In genomic region chr2:71722286-71722685, GRCh38 we compare ENCODE assay signal across 16 cellular contexts.
A peak's percentile ranks its signal among the peaks of the same experiment; 100 is the strongest.
DNase-seq lines count a peak whose midpoint lies in the region; ATAC-seq, FAIRE-seq and TF ChIP-seq lines count a peak whose summit lies in the region.
"Had no signal": no experiment of that assay in that cellular context is flagged by ENCODE, and none has a peak within 500 bp of the region (broad histone marks: within the 10 kb centered on the region; RNA-seq: fewer than 3 reads in every experiment).

No MANE protein-coding gene starts in this region.

- no peak overlapping the region for H3K4me2 ChIP-seq in HepG2 (ENCODE audit: low read depth, low read length)
- H3K4me2 ChIP-seq: BLaER1 treated with 17β-estradiol and CSF1 and Interleukin-3, amounts not matched to agents 10 nM and 100 nM had no signal

- no peaks in the 10 kb centered on the region for H3K36me3 ChIP-seq in HepG2 (replicated peaks in 1 of 2; ENCODE audit: control insufficient read depth in 1 of 2, insufficient read depth in 2 of 2, low read length in 2 of 2)
- H3K36me3 ChIP-seq in right lobe of liver: no peaks in the 10 kb centered on the region
- H3K36me3 ChIP-seq in thoracic aorta: no peaks in the 10 kb centered on the region
- H3K36me3 ChIP-seq: BLaER1 treated with 17β-estradiol and CSF1 and Interleukin-3, amounts not matched to agents 10 nM and 100 nM had no signal

- no peak overlapping the region for H3K9ac ChIP-seq in HepG2 (ENCODE audit: insufficient read depth, low read depth, low read length)
- H3K9ac ChIP-seq: BLaER1 treated with 17β-estradiol and CSF1 and Interleukin-3, amounts not matched to agents 10 nM and 100 nM; GM23248 had no signal

- H3K27ac ChIP-seq in HepG2 (ENCODE audit: extremely low read length, insufficient read depth, low read length): no peak overlapping the region
- no peak overlapping the region for H3K27ac ChIP-seq in right lobe of liver
- H3K27ac ChIP-seq in coronary artery: peak overlapping the region; percentile 64 to 88
- H3K27ac ChIP-seq in thoracic aorta: peak overlapping the region; percentile 81 to 87
- H3K27ac ChIP-seq: BLaER1 treated with 17β-estradiol and CSF1 and Interleukin-3, amounts not matched to agents 10 nM and 100 nM had no signal

- H3K4me1 ChIP-seq in HepG2 (ENCODE audit: insufficient read depth, low read length) (peaks cover 49% of the 10 kb centered on the region), right lobe of liver (peaks cover 0 to 6% (median 0%) of the 10 kb centered on the region in 4 donors), thoracic aorta (ENCODE audit: control insufficient read depth in 1 of 2, low read depth in 2 of 2) (peaks cover 39 to 62% of the 10 kb centered on the region in 2 donors)

- no peak overlapping the region for H2AFZ ChIP-seq in HepG2 (ENCODE audit: low read length)
- H2AFZ ChIP-seq: GM23248 had no signal

- intact Hi-C loops in HepG2 (cut with micrococcal nuclease; ENCODE audit: unreplicated experiment): no loop called here
- intact Hi-C loops in right lobe of liver (cut with DNase I): no loop called here

- H4K20me1 ChIP-seq in HepG2 (ENCODE audit: insufficient read depth, low read length): no peaks in the 10 kb centered on the region
- H4K20me1 ChIP-seq: BLaER1 treated with 17β-estradiol and CSF1 and Interleukin-3, amounts not matched to agents 10 nM and 100 nM had no signal

- in situ Hi-C loops in HepG2 (cut with HindIII; ENCODE audit: extremely low pct_ligation_motif_present, low pct_unique_long_range_greater_than_20kb): no loop called here

- CTCF ChIA-PET in HepG2 (lab: Yijun Ruan, JAX; ENCODE audit: low intra/inter-chr PET ratio, low total read pairs): no interaction called here

- POLR2A ChIA-PET in HepG2 (lab: Yijun Ruan, JAX): no interaction called here

- peaks cover 12% of the 10 kb centered on the region for H3K9me3 ChIP-seq in HepG2 (ENCODE audit: low read length)
- H3K9me3 ChIP-seq in right lobe of liver: no peaks in the 10 kb centered on the region
- no peaks in the 10 kb centered on the region for H3K9me3 ChIP-seq in thoracic aorta

- no peak for TF ChIP-seq RAD21 in HepG2 (CRISPR knock-in tag; IDR thresholded peaks at IDR 0.05)

- H3K79me2 ChIP-seq in HepG2 (ENCODE audit: insufficient read depth, low read length): no peaks in the 10 kb centered on the region

- no peaks in the 10 kb centered on the region for H3K27me3 ChIP-seq in HepG2 (ENCODE audit: control insufficient read depth in 1 of 2, insufficient read depth in 2 of 2, low read length in 2 of 2)
- no peaks in the 10 kb centered on the region for H3K27me3 ChIP-seq in right lobe of liver
- H3K27me3 ChIP-seq in thoracic aorta (replicated peaks; ENCODE audit: insufficient read depth): no peaks in the 10 kb centered on the region
- H3K27me3 ChIP-seq: BLaER1 treated with 17β-estradiol and CSF1 and Interleukin-3, amounts not matched to agents 10 nM and 100 nM had no signal

- no peak for TF ChIP-seq POLR2A in HepG2 (IDR thresholded peaks at IDR 0.05; ENCODE audit: insufficient read depth in 1 of 2, low read depth in 2 of 2, low read length in 2 of 2)
- TF ChIP-seq POLR2A in right lobe of liver (IDR thresholded peaks at IDR 0.05): no peak

- TF ChIP-seq EP300 in HepG2 (IDR thresholded peaks at IDR 0.05; ENCODE audit: low read depth in 2 of 2, low read length in 2 of 2): no peak
- TF ChIP-seq EP300 in HepG2 (CRISPR knock-in tag; IDR thresholded peaks at IDR 0.05; ENCODE audit: borderline replicate concordance): no peak

- TF ChIP-seq CTCF in HepG2 (CRISPR knock-in tag; IDR thresholded peaks at IDR 0.05): no peak
- no peak for TF ChIP-seq CTCF in right lobe of liver (IDR thresholded peaks at IDR 0.05)
- TF ChIP-seq CTCF in coronary artery (IDR thresholded peaks at IDR 0.05): no peak
- TF ChIP-seq CTCF in thoracic aorta (IDR thresholded peaks at IDR 0.05): no peak

- FAIRE-seq in HepG2 (lab: Jason Lieb, UNC): no peak
- FAIRE-seq: GM12878, GM18507 had no signal

- DNase-seq in HepG2 (ENCODE audit: low spot score) (no peak), right lobe of liver (no peak), coronary artery (ENCODE audit: low spot score) (no peak), thoracic aorta (ENCODE audit: low spot score) (no peak)
- DNase-seq in stimulated activated naive CD4-positive, alpha-beta T cell treated with Interleukin-2 at 50 U/mL for 16 hours (lab: John Stamatoyannopoulos, UW): no peak
- DNase-seq: ACHN; CD4-positive, CD25-positive, alpha-beta regulatory T cell; H7; HFFc6; KBM-7 had no signal

- BruUV-seq in HepG2 (replicated peaks; lab: Mats Ljungman, UMichigan): no TSS peak

- H3K4me3 ChIP-seq in HepG2 (replicated peaks in 1 of 3; ENCODE audit: insufficient read depth in 1 of 3, low read depth in 2 of 3, low read length in 3 of 3): no peak overlapping the region
- no peak overlapping the region for H3K4me3 ChIP-seq in right lobe of liver
- no peak overlapping the region for H3K4me3 ChIP-seq in coronary artery
- H3K4me3 ChIP-seq in thoracic aorta: no peak overlapping the region
- H3K4me3 ChIP-seq: BLaER1 treated with 17β-estradiol and CSF1 and Interleukin-3, amounts not matched to agents 10 nM and 100 nM; GM12878; GM23248 had no signal

- no peak for ATAC-seq in HepG2
- no peak for ATAC-seq in right lobe of liver
- no peak for ATAC-seq in thoracic aorta (ENCODE audit: insufficient number of reproducible peaks, low FRiP score, low read depth)
- ATAC-seq in GM19395 (IDR thresholded peaks at IDR 0.05; ENCODE audit: unreplicated experiment): no peak
- ATAC-seq in HG02938 (IDR thresholded peaks at IDR 0.05; ENCODE audit: unreplicated experiment): no peak
- ATAC-seq: GM12878 had no signal

- WGBS in HepG2 (ENCODE audit: low lambda C conversion rate): 87% methylated on average over 1 of the region's 1 CpG
- WGBS in right lobe of liver (ENCODE audit: insufficient coverage, low coverage, low lambda C conversion rate, missing lambda C conversion rate): 90% methylated on average over 1 of the region's 1 CpG

TF ChIP-seq in HepG2, 621 proteins besides CTCF, POLR2A, EP300 and RAD21:
- 0 out of 2 replicates have a peak, but pooled peaks have one; percentile 78 for TF ChIP-seq NONO (IDR thresholded peaks at IDR 0.05)
- no peak for TF ChIP-seq NONO (CRISPR knock-in tag; conservative IDR thresholded peaks at IDR 0.05)
- TF ChIP-seq ZNF282 (IDR thresholded peaks at IDR 0.05; ENCODE audit: partially characterized antibody): peak; percentile 69
- TF ChIP-seq TCF7L2 (IDR thresholded peaks at IDR 0.05; ENCODE audit: low read depth, low read length): no peak

Comparison
In these comparisons a context has a peak if more than half of its experiments do, and no peak if none do; other contexts are left out.
1. H3K27ac ChIP-seq: peak in coronary artery (2 of 2) and thoracic aorta (2 of 2); none in HepG2 (single experiment) and right lobe of liver (0 of 3).